ENCODE assay signal across 2 cellular contexts in the genomic region with DNA sequence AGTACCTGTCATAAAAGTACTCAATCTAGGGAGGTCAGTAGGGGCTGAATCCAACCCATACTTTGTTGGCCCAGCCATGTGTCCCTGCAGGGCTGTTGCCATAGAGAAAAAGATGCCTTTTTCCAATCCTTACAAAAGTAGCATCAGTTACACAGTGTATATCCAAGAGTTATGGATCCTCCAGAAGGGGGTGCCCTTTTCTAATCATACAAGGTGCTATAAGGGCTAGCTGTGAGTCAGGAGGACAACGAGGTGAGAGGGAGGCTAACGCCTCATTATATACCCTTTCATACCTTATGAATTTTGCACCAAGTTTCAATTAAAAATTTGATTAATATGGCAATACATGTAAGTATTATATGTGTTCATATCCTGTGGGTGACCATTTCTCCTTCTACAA.
TF ChIP-seq lines count a peak whose summit lies in the region.

No MANE protein-coding gene starts in this region.

TF ChIP-seq in A549, 52 proteins besides CTCF, POLR2A, EP300 and RAD21:
- TF ChIP-seq RARB (CRISPR knock-in tag; IDR thresholded peaks at IDR 0.05): no peak
- TF ChIP-seq, protein P1, sequence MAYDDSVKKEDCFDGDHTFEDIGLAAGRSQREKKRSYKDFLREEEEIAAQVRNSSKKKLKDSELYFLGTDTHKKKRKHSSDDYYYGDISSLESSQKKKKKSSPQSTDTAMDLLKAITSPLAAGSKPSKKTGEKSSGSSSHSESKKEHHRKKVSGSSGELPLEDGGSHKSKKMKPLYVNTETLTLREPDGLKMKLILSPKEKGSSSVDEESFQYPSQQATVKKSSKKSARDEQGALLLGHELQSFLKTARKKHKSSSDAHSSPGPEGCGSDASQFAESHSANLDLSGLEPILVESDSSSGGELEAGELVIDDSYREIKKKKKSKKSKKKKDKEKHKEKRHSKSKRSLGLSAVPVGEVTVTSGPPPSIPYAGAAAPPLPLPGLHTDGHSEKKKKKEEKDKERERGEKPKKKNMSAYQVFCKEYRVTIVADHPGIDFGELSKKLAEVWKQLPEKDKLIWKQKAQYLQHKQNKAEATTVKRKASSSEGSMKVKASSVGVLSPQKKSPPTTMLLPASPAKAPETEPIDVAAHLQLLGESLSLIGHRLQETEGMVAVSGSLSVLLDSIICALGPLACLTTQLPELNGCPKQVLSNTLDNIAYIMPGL (CRISPR knock-in tag; IDR thresholded peaks at IDR 0.05; ENCODE audit: borderline replicate concordance): no peak
- no peak for TF ChIP-seq E2F6 (IDR thresholded peaks at IDR 0.05; ENCODE audit: borderline replicate concordance, low read depth)
- TF ChIP-seq CHD2 (IDR thresholded peaks at IDR 0.05; ENCODE audit: low read length, partially characterized antibody): no peak
- TF ChIP-seq KDM5A (IDR thresholded peaks at IDR 0.05): no peak
- no peak for TF ChIP-seq MYC (IDR thresholded peaks at IDR 0.05; ENCODE audit: borderline replicate concordance, low read length)
- no peak for TF ChIP-seq FOSL2 (IDR thresholded peaks at IDR 0.05)
- no peak for TF ChIP-seq FOSL2 (CRISPR knock-in tag; IDR thresholded peaks at IDR 0.05)
- no peak for TF ChIP-seq ESRRA (IDR thresholded peaks at IDR 0.05; ENCODE audit: borderline replicate concordance, low read length)
- no peak for TF ChIP-seq EHMT2 (IDR thresholded peaks at IDR 0.05; ENCODE audit: low read depth)
- TF ChIP-seq HOXB5 (CRISPR knock-in tag; IDR thresholded peaks at IDR 0.05): no peak
- TF ChIP-seq NR3C1 (IDR thresholded peaks at IDR 0.05): no peak

TF ChIP-seq in endothelial cell of umbilical vein, 7 proteins besides CTCF, POLR2A, EP300 and RAD21:
- TF ChIP-seq POLR2AphosphoS5 (IDR thresholded peaks at IDR 0.05; ENCODE audit: insufficient read depth, low read depth, low read length) (no peak), FOS (IDR thresholded peaks at IDR 0.05; ENCODE audit: borderline replicate concordance, insufficient read depth, low read length) (no peak), GATA2 (IDR thresholded peaks at IDR 0.05; ENCODE audit: insufficient read depth, insufficient read length, low read depth, low read length) (no peak), MYC (IDR thresholded peaks at IDR 0.05; ENCODE audit: low read depth, low read length) (no peak)
